8 cellular contexts compared by ENCODE assay signal in genomic region chr20:7094438-7094997, GRCh38.
A peak's percentile ranks its signal among the peaks of the same experiment; 100 is the strongest.
DNase-seq lines count a peak whose midpoint lies in the region; ATAC-seq and TF ChIP-seq lines count a peak whose summit lies in the region.

No MANE protein-coding gene starts in this region.

- no peak overlapping the region for H3K4me3 Mint-ChIP-seq in natural killer cell treated with Interleukin-12 subunit alpha and Interleukin-12 subunit beta and Interleukin-15 and Interleukin-18, amount 100 ng/mL, for 72 hours

- H3K27ac ChIP-seq in AG04450 (ENCODE audit: low read depth, low read length), result no peak overlapping the region
- no peak overlapping the region for H3K27ac ChIP-seq in WERI-Rb-1

- TF ChIP-seq CTCF in AG04450 (IDR thresholded peaks at IDR 0.05; ENCODE audit: low read depth, low read length) (peak; percentile 30; the same call in 1 of the 2 replicates), GM13977 (IDR thresholded peaks at IDR 0.05; ENCODE audit: extremely low read depth, insufficient read depth, missing control alignments) (peak; percentile 67), WERI-Rb-1 (IDR thresholded peaks at IDR 0.05; ENCODE audit: low read depth, low read length) (peak; percentile 72)

- no peak overlapping the region for H3K4me3 ChIP-seq in AG04450 (ENCODE audit: low read depth, low read length)
- no peak overlapping the region for H3K4me3 ChIP-seq in WERI-Rb-1 (ENCODE audit: low read depth, low read length)

- H3K36me3 ChIP-seq in WERI-Rb-1, result no peaks in the 10 kb centered on the region

- H3K9me3 ChIP-seq in AG04450 (ENCODE audit: control insufficient read depth, insufficient read depth, low read length), result peaks cover 14% of the 10 kb centered on the region; the same call in 1 of the 2 replicates
- H3K9me3 ChIP-seq in WERI-Rb-1 (ENCODE audit: severe bottlenecking), result peaks cover 5% of the 10 kb centered on the region

- CTCF ChIA-PET in AG04450 (lab: Charles Lee), result interaction anchor here (0.6 kb wide), 1 partner anchor 310 kb away, joined by 3 read pairs; no protein-coding TSS in a partner anchor

- no peaks in the 10 kb centered on the region for H3K27me3 Mint-ChIP-seq in natural killer cell treated with Interleukin-12 subunit alpha and Interleukin-12 subunit beta and Interleukin-15 and Interleukin-18, amount 100 ng/mL, for 72 hours

- in situ Hi-C loops in GM13977 (cut with MboI; ENCODE audit: low pct_unique_long_range_greater_than_20kb, low sequenced_read_pairs, unreplicated experiment), result no loop called here

- ATAC-seq in left lobe of liver (peak; percentile 74), HG02759 (IDR thresholded peaks at IDR 0.05; ENCODE audit: unreplicated experiment) (no peak)
- ATAC-seq in natural killer cell treated with Interleukin-12 subunit alpha and Interleukin-12 subunit beta and Interleukin-15 and Interleukin-18, amount 100 ng/mL, for 72 hours, result no peak

- DNase-seq in AG04450 (ENCODE audit: low read depth, low spot score) (no peak), GM13977 (ENCODE audit: low spot score) (no peak), NCI-H1417 treated with DMSO at 0.1 percent for 48 hours (lab: John Stamatoyannopoulos, UW) (peak; percentile 41), WERI-Rb-1 (peak; percentile 32), left lobe of liver (ENCODE audit: low spot score) (no peak)
- DNase-seq in natural killer cell treated with Interleukin-12 subunit alpha and Interleukin-12 subunit beta and Interleukin-15 and Interleukin-18, amount 100 ng/mL, for 72 hours (ENCODE audit: low spot score), result no peak
- no peak for DNase-seq in stimulated activated CD4-positive, alpha-beta T cell treated with anti-CD3 and anti-CD28 coated beads, Interleukin-4, amount 100 ng/mL, for 24 hours

- no peak overlapping the region for H3K27ac Mint-ChIP-seq in natural killer cell treated with Interleukin-12 subunit alpha and Interleukin-12 subunit beta and Interleukin-15 and Interleukin-18, amount 100 ng/mL, for 72 hours

- peaks cover 13% of the 10 kb centered on the region for H3K9me3 Mint-ChIP-seq in natural killer cell treated with Interleukin-12 subunit alpha and Interleukin-12 subunit beta and Interleukin-15 and Interleukin-18, amount 100 ng/mL, for 72 hours

- POLR2A ChIA-PET in AG04450 (lab: Yijun Ruan, JAX), result no interaction called here

- no peaks in the 10 kb centered on the region for H3K4me1 Mint-ChIP-seq in natural killer cell treated with Interleukin-12 subunit alpha and Interleukin-12 subunit beta and Interleukin-15 and Interleukin-18, amount 100 ng/mL, for 72 hours (ENCODE audit: low read depth in 2 of 2)

- no peaks in the 10 kb centered on the region for H3K27me3 ChIP-seq in AG04450 (ENCODE audit: control insufficient read depth, insufficient read depth, low read length)
- H3K27me3 ChIP-seq in WERI-Rb-1 (ENCODE audit: insufficient read depth, low read depth, severe bottlenecking), result peaks cover 4% of the 10 kb centered on the region

- H3K36me3 Mint-ChIP-seq in natural killer cell treated with Interleukin-12 subunit alpha and Interleukin-12 subunit beta and Interleukin-15 and Interleukin-18, amount 100 ng/mL, for 72 hours, result peaks cover 10% of the 10 kb centered on the region

Comparison
In these comparisons a context has a peak if more than half of its experiments do, and no peak if none do; other contexts are left out.
1. DNase-seq: peak in NCI-H1417 treated with DMSO at 0.1 percent for 48 hours (single experiment) and WERI-Rb-1 (single experiment); none in AG04450 (single experiment), GM13977 (single experiment), left lobe of liver (single experiment), natural killer cell treated with Interleukin-12 subunit alpha and Interleukin-12 subunit beta and Interleukin-15 and Interleukin-18, amount 100 ng/mL, for 72 hours (single experiment) and stimulated activated CD4-positive, alpha-beta T cell treated with anti-CD3 and anti-CD28 coated beads, Interleukin-4, amount 100 ng/mL, for 24 hours (single experiment).
2. Peak in every context shown above with its lines, with median percentiles within 50 percentile points of each other: CTCF ChIP-seq.